ENCODE assay signal across 21 cellular contexts in the genomic region with DNA sequence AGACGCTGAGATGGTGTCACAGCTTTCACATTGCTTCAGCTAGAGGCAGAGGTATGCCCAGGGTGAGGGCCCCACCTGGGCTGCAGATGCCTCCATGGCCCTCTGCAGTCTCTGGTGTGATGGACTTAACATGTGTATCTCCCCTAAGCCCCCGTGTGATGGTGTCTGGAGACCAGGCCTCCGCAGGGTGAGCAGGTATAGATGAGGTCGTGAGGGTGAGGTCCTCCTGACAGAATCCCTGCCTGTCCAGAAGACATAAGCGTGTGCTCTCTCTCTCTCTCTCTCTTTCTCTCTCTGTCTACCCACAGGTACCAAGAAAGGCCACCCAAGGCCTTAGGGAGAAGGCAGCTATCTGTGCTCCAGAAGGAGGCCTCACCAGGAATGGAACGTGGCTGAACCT. TPM values are rescaled to one million over a fixed set of nuclear protein-coding genes. Genes with fewer than 3 reads are reported as not detected.
"Had no signal": no experiment of that assay in that cellular context is flagged by ENCODE, and none has a peak within 500 bp of the region (broad histone marks: within the 10 kb centered on the region; RNA-seq: fewer than 3 reads in every experiment).

No MANE protein-coding gene starts in this region.

- DNase-seq: activated CD4-positive, alpha-beta T cell treated with anti-CD3 and anti-CD28 coated beads, Interleukin-2, amount 10 ng/mL, durations not matched to agents 24 days and 14 days; activated CD8-positive, alpha-beta T cell treated with anti-CD3 and anti-CD28 coated beads for 36 hours; activated naive CD4-positive, alpha-beta T cell; activated T-cell treated with anti-CD3 and anti-CD28 coated beads, Interleukin-2, amount 50 U/mL, for 4 hours; amniotic stem cell; cerebellar nuclear complex; cortex of kidney; hypothalamus; left colon; nephron progenitor cell; nucleus accumbens; stimulated activated CD4-positive, alpha-beta T cell treated with anti-CD3 and anti-CD28 coated beads, Interleukin-1b, Interleukin-23, amount 100 ng/mL, for 48 hours; uterus had no signal

- ATAC-seq: activated CD8-positive, alpha-beta T cell treated with anti-CD3 and anti-CD28 coated beads for 36 hours; activated T-cell treated with anti-CD3 and anti-CD28 coated beads, Interleukin-2, amount 50 U/mL, for 4 hours; gastroesophageal sphincter; left colon; SK-N-SH treated with all-trans-retinoic acid at 6 μM for 48 hours had no signal

- H3K9me3 ChIP-seq: gastroesophageal sphincter, tibial artery, uterus had no signal

- H3K4me3 ChIP-seq: gastroesophageal sphincter, lung, tibial artery, uterus had no signal

- H3K27ac ChIP-seq: epithelial cell of prostate, gastroesophageal sphincter, tibial artery, uterus had no signal

- H3K4me1 ChIP-seq: gastroesophageal sphincter, tibial artery, uterus had no signal

- H3K36me3 ChIP-seq: gastroesophageal sphincter, tibial artery, uterus had no signal

RNA-seq across cellular contexts. Expression of a gene that starts 50.9 kb away (rescaled TPM):
- total RNA-seq: activated CD4-positive, alpha-beta T cell treated with anti-CD3 and anti-CD28 coated beads, Interleukin-2, amount 10 ng/mL, durations not matched to agents 24 days and 14 days; activated CD8-positive, alpha-beta T cell treated with anti-CD3 and anti-CD28 coated beads for 36 hours; activated naive CD8-positive, alpha-beta T cell treated with anti-CD3 and anti-CD28 coated beads, Interleukin-2, amount 10 ng/mL, durations not matched to agents 7 days and 5 days; activated T-cell treated with anti-CD3 and anti-CD28 coated beads, Interleukin-2, amount 50 U/mL, for 4 hours; activated T-helper 2 cell treated with anti-CD3 and anti-CD28 coated beads, Interferon-gamma antibody, Interleukin-2, Interleukin-4, amounts not matched to agents 10 μg/mL and 5 μg/mL and 100 μg/mL, durations not matched to agents 14 hours and 24 hours and 36 hours; T-helper 2 cell treated with Interferon-gamma antibody and Interleukin-4, amounts not matched to agents 100 ng/mL and 5 ng/mL, for 36 hours had no signal
